In genomic region chr1:17196496-17197180, GRCh38 we compare ENCODE assay signal across 23 cellular contexts. TPM values are rescaled to one million over a fixed set of nuclear protein-coding genes. Genes with fewer than 3 reads are reported as not detected.
"Had no signal": no experiment of that assay in that cellular context is flagged by ENCODE, and none has a peak within 500 bp of the region (broad histone marks: within the 10 kb centered on the region; RNA-seq: fewer than 3 reads in every experiment).

No MANE protein-coding gene starts in this region.

- H3K27me3 ChIP-seq: right lobe of liver, thyroid gland, uterus had no signal

- H3K27ac ChIP-seq: heart left ventricle, lower lobe of right lung, prostate gland, right lobe of liver, SK-N-MC, spleen, thyroid gland, uterus had no signal

- H3K9me3 Mint-ChIP-seq: activated T-helper 17 cell treated with anti-CD3 and anti-CD28 coated beads, Interleukin-2, amount 50 U/mL, for 72 hours; central memory CD8-positive, alpha-beta T cell; immature natural killer cell; T-cell had no signal

- DNase-seq: effector memory CD4-positive, alpha-beta T cell; foreskin melanocyte; immature natural killer cell; left cardiac atrium; lower lobe of right lung; naive B cell; nucleus accumbens; spleen; T-cell; T-helper 9 cell; thyroid gland; uterus had no signal

- H3K4me1 ChIP-seq: heart left ventricle, lower lobe of right lung, prostate gland, right lobe of liver, thyroid gland, uterus had no signal

- ATAC-seq: activated T-helper 17 cell treated with anti-CD3 and anti-CD28 coated beads, Interleukin-2, amount 50 U/mL, for 72 hours; heart left ventricle; left cardiac atrium; lower lobe of right lung; right lobe of liver; Right ventricle myocardium inferior; T-cell had no signal

- H3K27ac Mint-ChIP-seq: activated naive CD8-positive, alpha-beta T cell; activated T-helper 17 cell treated with anti-CD3 and anti-CD28 coated beads, Interleukin-2, amount 50 U/mL, for 72 hours; T-cell had no signal

- H3K4me3 Mint-ChIP-seq: activated naive CD8-positive, alpha-beta T cell; activated T-helper 17 cell treated with anti-CD3 and anti-CD28 coated beads, Interleukin-2, amount 50 U/mL, for 72 hours; brain; central memory CD8-positive, alpha-beta T cell; immature natural killer cell; naive B cell; T-cell had no signal

- H3K36me3 Mint-ChIP-seq: activated naive CD8-positive, alpha-beta T cell; brain; immature natural killer cell; T-cell had no signal

- H3K9me3 ChIP-seq: heart left ventricle, lower lobe of right lung, prostate gland, right lobe of liver, spleen, thyroid gland, uterus had no signal

RNA-seq across cellular contexts. Expression of gene PADI1, which starts 8.3 kb away (rescaled TPM):
- total RNA-seq: activated T-helper 17 cell treated with anti-CD3 and anti-CD28 coated beads, Interleukin-2, amount 50 U/mL, for 72 hours; fibroblast of lung; heart left ventricle; left cardiac atrium; lower lobe of right lung; mononuclear cell; Right ventricle myocardium inferior; T-cell; thyroid gland had no signal

RNA-seq across cellular contexts. Expression of gene PADI3, which starts 52.3 kb away (rescaled TPM):
- total RNA-seq: activated T-helper 17 cell treated with anti-CD3 and anti-CD28 coated beads, Interleukin-2, amount 50 U/mL, for 72 hours; fibroblast of lung; heart left ventricle; left cardiac atrium; lower lobe of right lung; mononuclear cell; right lobe of liver; Right ventricle myocardium inferior; spleen; T-cell; thyroid gland; uterus had no signal
